23 cellular contexts compared by ENCODE assay signal in the genomic region with DNA sequence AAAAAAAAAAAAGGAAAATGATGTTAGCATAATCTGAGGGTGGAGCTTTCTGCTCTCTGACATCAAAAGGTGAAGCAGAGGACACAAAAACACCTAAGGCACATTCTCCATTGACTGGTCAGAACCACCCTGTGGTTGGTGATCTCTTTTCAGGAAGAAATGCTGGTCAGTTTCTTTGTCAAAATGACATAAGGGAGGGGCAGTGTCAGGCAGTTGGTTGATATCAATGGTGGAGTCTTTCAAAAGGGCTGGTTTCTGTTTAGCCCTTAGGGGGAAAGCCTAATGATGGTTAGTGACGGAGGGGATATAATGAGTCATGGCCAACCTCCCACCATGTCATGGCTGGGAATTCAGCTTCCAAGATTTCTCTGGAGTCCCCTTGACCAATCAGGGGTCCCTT.
"Had no signal": no experiment of that assay in that cellular context is flagged by ENCODE, and none has a peak within 500 bp of the region (broad histone marks: within the 10 kb centered on the region; RNA-seq: fewer than 3 reads in every experiment).

No MANE protein-coding gene starts in this region.

- DNase-seq: activated B cell treated with CpG ODN at 0.5 μM for 24 hours; activated CD4-positive, alpha-beta T cell treated with anti-CD3 and anti-CD28 coated beads, Interleukin-2, amount 50 U/mL, for 1 hour; activated CD8-positive, alpha-beta T cell treated with anti-CD3 and anti-CD28 coated beads for 36 hours; activated T-cell treated with anti-CD3 and anti-CD28 coated beads, Interleukin-2, amount 50 U/mL, for 48 hours; anterior cingulate cortex; dorsolateral prefrontal cortex; effector memory CD4-positive, alpha-beta T cell; heart left ventricle; hypothalamus; left lung; lower lobe of right lung; mesendoderm; natural killer cell; occipital lobe; stimulated activated CD4-positive, alpha-beta T cell treated with anti-CD3 and anti-CD28 coated beads, Interleukin-15, amount 100 ng/mL, for 24 hours; stimulated activated CD4-positive, alpha-beta T cell treated with anti-CD3 and anti-CD28 coated beads, Interleukin-2, amount 100 ng/mL, for 24 hours; stimulated activated naive B cell treated with anti-CD40 and anti-IgM and Interleukin-4, amounts not matched to agents 10 μg/mL and 1 μg/mL and 100 μg/mL, for 72 hours; stomach; T-helper 17 cell; thyroid gland had no signal

- H3K36me3 Mint-ChIP-seq: activated naive CD8-positive, alpha-beta T cell; neural progenitor cell had no signal

- ATAC-seq: activated CD8-positive, alpha-beta T cell treated with anti-CD3 and anti-CD28 coated beads for 36 hours; heart left ventricle; left lung; lower lobe of right lung; natural killer cell; stimulated activated naive B cell treated with anti-CD40 and anti-IgM and Interleukin-4, amounts not matched to agents 10 μg/mL and 1 μg/mL and 100 μg/mL, for 72 hours; T-helper 17 cell had no signal

- H3K27ac Mint-ChIP-seq: activated B cell treated with CpG ODN at 0.5 μM for 24 hours; activated CD8-positive, alpha-beta T cell treated with anti-CD3 and anti-CD28 coated beads for 36 hours; activated naive CD8-positive, alpha-beta T cell; activated T-helper 2 cell treated with anti-CD3 and anti-CD28 coated beads, Interferon-gamma antibody, Interleukin-2, Interleukin-4, amounts not matched to agents 10 μg/mL and 5 μg/mL and 100 μg/mL, durations not matched to agents 14 hours and 24 hours and 36 hours; natural killer cell; neural progenitor cell; stimulated activated naive B cell treated with anti-CD40 and anti-IgM and Interleukin-4, amounts not matched to agents 10 μg/mL and 1 μg/mL and 100 μg/mL, for 72 hours; T-helper 17 cell had no signal
